Comparison of ENCODE assay signal across 2 cellular contexts in genomic region chr1:185200889-185201288, GRCh38.
TF ChIP-seq lines count a peak whose summit lies in the region.

No MANE protein-coding gene starts in this region.

TF ChIP-seq in GM23338, 12 proteins besides CTCF, POLR2A, EP300 and RAD21:
- no peak for TF ChIP-seq NANOG (IDR thresholded peaks at IDR 0.05; ENCODE audit: borderline replicate concordance)
- no peak for TF ChIP-seq POLR2AphosphoS5 (IDR thresholded peaks at IDR 0.05; ENCODE audit: low read depth)
- TF ChIP-seq STAT1 (IDR thresholded peaks at IDR 0.05; ENCODE audit: unreplicated experiment), result no peak
- TF ChIP-seq EZH2 (IDR thresholded peaks at IDR 0.05; ENCODE audit: low read depth, unreplicated experiment), result no peak
- no peak for TF ChIP-seq CREB1 (CRISPR knock-in tag; IDR thresholded peaks at IDR 0.05; ENCODE audit: low read depth)
- no peak for TF ChIP-seq JUNB (IDR thresholded peaks at IDR 0.05; ENCODE audit: unreplicated experiment)
- TF ChIP-seq ZNF462 (CRISPR knock-in tag; IDR thresholded peaks at IDR 0.05), result no peak
- no peak for TF ChIP-seq EZH2phosphoT487 (IDR thresholded peaks at IDR 0.05; ENCODE audit: unreplicated experiment)
- TF ChIP-seq ETS1 (IDR thresholded peaks at IDR 0.05), result no peak
- no peak for TF ChIP-seq ZNF114 (CRISPR knock-in tag; IDR thresholded peaks at IDR 0.05)
- TF ChIP-seq ZNF331 (CRISPR knock-in tag; IDR thresholded peaks at IDR 0.05; ENCODE audit: low read depth), result no peak
- no peak for TF ChIP-seq REST (IDR thresholded peaks at IDR 0.05; ENCODE audit: unreplicated experiment)

TF ChIP-seq in K562, 482 proteins besides CTCF, POLR2A, EP300 and RAD21:
- TF ChIP-seq NR1H2 (CRISPR knock-in tag; IDR thresholded peaks at IDR 0.05) (no peak), GABPB2 (CRISPR knock-in tag; conservative IDR thresholded peaks at IDR 0.05) (no peak), MAFK (IDR thresholded peaks at IDR 0.05; ENCODE audit: low read length) (no peak), FOS (IDR thresholded peaks at IDR 0.05; ENCODE audit: extremely low read depth, insufficient read length) (no peak), BRCA1 (IDR thresholded peaks at IDR 0.05) (no peak), BRCA1 (CRISPR knock-in tag; IDR thresholded peaks at IDR 0.05) (no peak), DDX20 (tag; IDR thresholded peaks at IDR 0.05; ENCODE audit: low read depth) (no peak), BCOR (IDR thresholded peaks at IDR 0.05) (no peak), MTA2 (IDR thresholded peaks at IDR 0.05; ENCODE audit: low read depth) (no peak), JUNB (CRISPR knock-in tag; conservative IDR thresholded peaks at IDR 0.05) (no peak), BMI1 (IDR thresholded peaks at IDR 0.05; ENCODE audit: low read length) (no peak), PHB2 (IDR thresholded peaks at IDR 0.05; ENCODE audit: low read depth) (no peak), SMARCC2 (IDR thresholded peaks at IDR 0.05; ENCODE audit: low read depth) (no peak), NR4A1 (CRISPR knock-in tag; IDR thresholded peaks at IDR 0.05) (no peak), NR4A1 (tag; IDR thresholded peaks at IDR 0.05) (no peak), CREBBP (IDR thresholded peaks at IDR 0.05; ENCODE audit: low read depth, low read length) (no peak), CGGBP1 (CRISPR knock-in tag; IDR thresholded peaks at IDR 0.05) (no peak), SIRT6 (IDR thresholded peaks at IDR 0.05; ENCODE audit: low read depth, low read length) (no peak), GTF2B (IDR thresholded peaks at IDR 0.05; ENCODE audit: extremely low read depth, insufficient read length) (no peak)
